ENCODE assay signal across 1 cellular context in the genomic region with DNA sequence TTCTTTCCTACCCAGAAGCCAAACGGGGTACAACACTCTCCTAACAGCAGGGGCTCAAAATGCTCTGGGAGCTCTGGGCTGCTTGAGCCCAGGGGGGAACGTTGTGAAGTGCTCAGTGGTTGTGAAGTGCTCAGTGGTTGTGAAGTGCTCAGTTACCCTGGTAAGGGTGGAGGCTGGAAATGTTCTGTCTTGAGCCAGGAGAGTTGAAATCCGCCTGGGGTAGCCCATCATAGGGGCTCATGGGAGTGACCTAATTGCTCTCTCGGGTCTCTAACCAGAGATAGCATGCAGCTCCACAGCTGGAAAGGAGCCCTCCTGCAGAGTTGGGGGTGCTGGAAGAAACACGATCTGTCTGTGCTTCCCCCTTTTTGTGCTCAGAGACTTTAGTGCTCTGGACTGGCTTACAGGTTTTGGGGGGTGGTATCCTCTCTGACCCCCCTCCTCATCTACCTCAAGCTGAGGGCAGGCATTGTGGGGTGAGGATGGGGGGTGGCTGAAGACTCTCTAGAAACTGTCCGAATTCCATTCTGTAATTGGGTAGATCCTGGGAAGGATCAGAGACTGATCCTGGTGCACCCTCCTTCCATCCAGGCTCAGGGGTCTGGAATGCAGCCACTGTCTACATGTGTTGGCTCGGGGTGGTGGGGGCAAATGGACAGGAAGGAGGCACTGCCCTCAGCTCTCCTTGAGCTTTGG.
TF ChIP-seq lines count a peak whose summit lies in the region.

No MANE protein-coding gene starts in this region.

TF ChIP-seq in HEK293T, 16 proteins besides CTCF, POLR2A, EP300 and RAD21 (continued from another document):
- TF ChIP-seq, protein P1, sequence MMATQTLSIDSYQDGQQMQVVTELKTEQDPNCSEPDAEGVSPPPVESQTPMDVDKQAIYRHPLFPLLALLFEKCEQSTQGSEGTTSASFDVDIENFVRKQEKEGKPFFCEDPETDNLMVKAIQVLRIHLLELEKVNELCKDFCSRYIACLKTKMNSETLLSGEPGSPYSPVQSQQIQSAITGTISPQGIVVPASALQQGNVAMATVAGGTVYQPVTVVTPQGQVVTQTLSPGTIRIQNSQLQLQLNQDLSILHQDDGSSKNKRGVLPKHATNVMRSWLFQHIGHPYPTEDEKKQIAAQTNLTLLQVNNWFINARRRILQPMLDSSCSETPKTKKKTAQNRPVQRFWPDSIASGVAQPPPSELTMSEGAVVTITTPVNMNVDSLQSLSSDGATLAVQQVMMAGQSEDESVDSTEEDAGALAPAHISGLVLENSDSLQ (IDR thresholded peaks at IDR 0.05), result no peak
- TF ChIP-seq BHLHE40 (IDR thresholded peaks at IDR 0.05; ENCODE audit: borderline replicate concordance) (no peak), ZNF384 (IDR thresholded peaks at IDR 0.05) (no peak), L3MBTL2 (conservative IDR thresholded peaks at IDR 0.05) (no peak), SP1 (IDR thresholded peaks at IDR 0.05) (no peak), ELF4 (IDR thresholded peaks at IDR 0.05) (no peak), TARDBP (IDR thresholded peaks at IDR 0.05) (no peak), FOXA1 (IDR thresholded peaks at IDR 0.05) (no peak), NFRKB (IDR thresholded peaks at IDR 0.05) (no peak), HDGF (IDR thresholded peaks at IDR 0.05; ENCODE audit: borderline replicate concordance) (no peak), ARNT (IDR thresholded peaks at IDR 0.05) (no peak)
